ENCODE assay signal across 26 cellular contexts in the genomic region with DNA sequence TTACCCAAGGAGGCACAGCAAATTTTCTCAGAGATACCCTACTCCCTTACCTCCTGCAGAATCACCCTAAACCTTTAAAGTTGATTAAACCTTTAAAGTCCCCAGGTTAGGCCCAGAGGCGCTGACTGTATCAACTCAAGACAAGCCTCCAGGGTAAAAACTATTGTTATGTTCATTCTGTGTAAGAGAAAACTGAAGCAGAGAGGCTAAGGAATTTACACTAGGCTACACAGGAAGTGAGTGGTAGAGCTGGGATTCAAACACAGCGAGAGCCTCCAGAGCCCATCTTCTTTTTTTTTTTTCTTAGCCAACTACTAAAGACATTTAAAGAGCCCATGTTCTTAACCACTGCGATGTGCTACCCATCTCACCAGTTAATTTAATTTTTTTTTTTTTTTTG. TPM values are rescaled to one million over a fixed set of nuclear protein-coding genes. Genes with fewer than 3 reads are reported as not detected.
A peak's percentile ranks its signal among the peaks of the same experiment; 100 is the strongest.
DNase-seq lines count a peak whose midpoint lies in the region; ATAC-seq, FAIRE-seq and TF ChIP-seq lines count a peak whose summit lies in the region.
"Had no signal": no experiment of that assay in that cellular context is flagged by ENCODE, and none has a peak within 500 bp of the region (broad histone marks: within the 10 kb centered on the region; RNA-seq: fewer than 3 reads in every experiment).

No MANE protein-coding gene starts in this region.

- TF ChIP-seq CTCF in GM23338 (conservative IDR thresholded peaks at IDR 0.05; ENCODE audit: low read depth in 2 of 2): no peak
- no peak for TF ChIP-seq CTCF in H1 (IDR thresholded peaks at IDR 0.05; ENCODE audit: control extremely low read depth in 1 of 3, insufficient read depth in 1 of 3, low read depth in 1 of 3, low read length in 3 of 3)
- no peak for TF ChIP-seq CTCF in CD4-positive, alpha-beta T cell (IDR thresholded peaks at IDR 0.05)

- CTCF ChIA-PET in H1 (lab: Charles Lee; ENCODE audit: partially characterized antibody): interaction anchor here (1.5 kb wide), 1 partner anchor 265 kb away, joined by 3 read pairs; no protein-coding TSS in a partner anchor
- CTCF ChIA-PET in CD4-positive, alpha-beta T cell (lab: Charles Lee): no interaction called here

- no peaks in the 10 kb centered on the region for H3K27me3 Mint-ChIP-seq in GM23338 (ENCODE audit: insufficient read depth, low read depth, poor library complexity)
- no peaks in the 10 kb centered on the region for H3K27me3 Mint-ChIP-seq in CD4-positive, alpha-beta T cell
- H3K27me3 Mint-ChIP-seq: CD4-positive, alpha-beta memory T cell had no signal

- no peaks in the 10 kb centered on the region for H3K79me1 ChIP-seq in H1 (ENCODE audit: low read depth, low read length)

- H3K27ac Mint-ChIP-seq in GM23338: peak overlapping the region; percentile 22; the same call in 1 of the 2 replicates
- H3K27ac Mint-ChIP-seq in CD4-positive, alpha-beta T cell: no peak overlapping the region

- peak overlapping the region; percentile 28; the same call in 1 of the 2 replicates for H3K27ac ChIP-seq in GM23338 (ENCODE audit: low read depth)
- no peak overlapping the region for H3K27ac ChIP-seq in H1 (ENCODE audit: low read depth, low read length)
- peak overlapping the region; percentile 3 for H3K27ac ChIP-seq in iPS-20b (ENCODE audit: low read length)
- H3K27ac ChIP-seq in CD4-positive, alpha-beta T cell (ENCODE audit: low read depth, low read length): no peak overlapping the region
- H3K27ac ChIP-seq: A549; BLaER1 treated with 17β-estradiol and CSF1 and Interleukin-3, amounts not matched to agents 10 nM and 100 nM; GM23248 had no signal

- ATAC-seq in GM23338: peak; percentile 89
- no peak for ATAC-seq in CD4-positive, alpha-beta T cell (ENCODE audit: poor library complexity)
- ATAC-seq: A549, GM12878, HCT116 had no signal

- H3K4me3 ChIP-seq in GM23338 (no peak overlapping the region), NT2/D1 (ENCODE audit: insufficient read length, low read depth) (no peak overlapping the region), H1 (ENCODE audit: extremely low read depth in 1 of 4, insufficient read depth in 2 of 4, low read depth in 3 of 4, low read length in 4 of 4) (no peak overlapping the region), iPS-20b (ENCODE audit: low read length) (no peak overlapping the region)
- H3K4me3 ChIP-seq: A549; BLaER1 treated with 17β-estradiol and CSF1 and Interleukin-3, amounts not matched to agents 10 nM and 100 nM; GM12878; GM23248 had no signal

- H3K27me3 ChIP-seq in GM23338 (ENCODE audit: insufficient read depth): no peaks in the 10 kb centered on the region
- no peaks in the 10 kb centered on the region for H3K27me3 ChIP-seq in NT2/D1 (ENCODE audit: insufficient read depth, insufficient read length)
- no peaks in the 10 kb centered on the region for H3K27me3 ChIP-seq in H1 (replicated peaks in 1 of 4; ENCODE audit: control insufficient read depth in 3 of 4, extremely low read depth in 1 of 4, insufficient read depth in 3 of 4, low read length in 3 of 4)
- H3K27me3 ChIP-seq in iPS-20b (ENCODE audit: insufficient read depth, low read length): no peaks in the 10 kb centered on the region
- H3K27me3 ChIP-seq in CD4-positive, alpha-beta T cell (ENCODE audit: control insufficient read depth, insufficient read depth, low read length): no peaks in the 10 kb centered on the region
- H3K27me3 ChIP-seq: BE2C; BLaER1 treated with 17β-estradiol and CSF1 and Interleukin-3, amounts not matched to agents 10 nM and 100 nM had no signal

- H3K9me2 ChIP-seq in GM23338 (ENCODE audit: insufficient read depth): 0 out of 2 replicates have a peak, but pooled peaks cover 2% of the 10 kb centered on the region

- TF ChIP-seq RAD21 in H1 (IDR thresholded peaks at IDR 0.05 in 1 of 2, conservative IDR thresholded peaks at IDR 0.05 in 1 of 2; ENCODE audit: low read depth in 2 of 2, low read length in 2 of 2): no peak

- peaks cover 7% of the 10 kb centered on the region; the same call in 1 of the 2 replicates for H3K23me2 ChIP-seq in H1 (ENCODE audit: low read depth, low read length)

- peaks cover 17% of the 10 kb centered on the region for H3K4me1 Mint-ChIP-seq in GM23338
- no peaks in the 10 kb centered on the region for H3K4me1 Mint-ChIP-seq in CD4-positive, alpha-beta T cell (ENCODE audit: low read depth)
- H3K4me1 Mint-ChIP-seq: CD14-positive monocyte; CD4-positive, alpha-beta memory T cell had no signal

- H2BK5ac ChIP-seq in H1 (ENCODE audit: low read depth, low read length): peak overlapping the region; percentile 60; the same call in 1 of the 2 replicates

- no peak overlapping the region for H3K23ac ChIP-seq in H1 (ENCODE audit: insufficient read length)

- peaks cover 6% of the 10 kb centered on the region; the same call in 1 of the 3 replicates for H3K36me3 Mint-ChIP-seq in GM23338 (ENCODE audit: low read depth)
- H3K36me3 Mint-ChIP-seq in CD4-positive, alpha-beta T cell (ENCODE audit: low read depth): peaks cover 5% of the 10 kb centered on the region

- H3K9me3 Mint-ChIP-seq in GM23338: no peaks in the 10 kb centered on the region
- H3K9me3 Mint-ChIP-seq in CD4-positive, alpha-beta T cell: no peaks in the 10 kb centered on the region
- H3K9me3 Mint-ChIP-seq: CD14-positive monocyte had no signal

- peak overlapping the region; percentile 1; the same call in 1 of the 2 replicates for H3K4me2 ChIP-seq in GM23338
- H3K4me2 ChIP-seq in H1 (ENCODE audit: insufficient read depth in 1 of 2, low read depth in 2 of 2, low read length in 2 of 2): peak overlapping the region; percentile 5 to 32; a peak in 2 of 4 replicates
- H3K4me2 ChIP-seq: A549; BLaER1 treated with 17β-estradiol and CSF1 and Interleukin-3, amounts not matched to agents 10 nM and 100 nM had no signal

- no peak overlapping the region; the same call in 2 of the 3 replicates for H3K4me3 Mint-ChIP-seq in GM23338
- no peak overlapping the region for H3K4me3 Mint-ChIP-seq in CD4-positive, alpha-beta T cell
- H3K4me3 Mint-ChIP-seq: CD14-positive monocyte; CD4-positive, alpha-beta memory T cell had no signal

- DNase-seq in GM23338 (ENCODE audit: low spot score) (peak; percentile 82), NT2/D1 (ENCODE audit: low read depth, low spot score) (peak; percentile 18), H1 (ENCODE audit: low read depth in 1 of 2, low spot score in 2 of 2) (peak in 1 of 2 experiments; percentile 3), H54 (ENCODE audit: insufficient read length, low spot score) (no peak), NCI-H1105 (lab: John Stamatoyannopoulos, UW) (no peak), EL (no peak)
- no peak for DNase-seq in CD4-positive, alpha-beta T cell
- DNase-seq: 8988T; ACHN; AML-193; BE2C; Calu3; CD4-positive, alpha-beta memory T cell; COR-L47; DMS53; DMS79 treated with DMSO at 0.1 percent for 48 hours; GDM1; GM23248; H7 had no signal

- H4K91ac ChIP-seq in H1 (replicated peaks; ENCODE audit: insufficient read length, low read length): no peak overlapping the region

- no peak overlapping the region for H2AFZ ChIP-seq in GM23338
- H2AFZ ChIP-seq in H1 (ENCODE audit: low read length): no peak overlapping the region
- H2AFZ ChIP-seq: GM23248 had no signal

- no peak overlapping the region for H2BK20ac ChIP-seq in H1 (ENCODE audit: low read length)

- no peak overlapping the region for H2BK120ac ChIP-seq in H1 (replicated peaks; ENCODE audit: low read depth, low read length)

- no peaks in the 10 kb centered on the region for H3K9me3 ChIP-seq in NT2/D1 (ENCODE audit: insufficient read depth, low read length)
- no peaks in the 10 kb centered on the region for H3K9me3 ChIP-seq in H1 (ENCODE audit: insufficient read depth in 2 of 2, low read depth in 1 of 2, low read length in 1 of 2)
- no peaks in the 10 kb centered on the region for H3K9me3 ChIP-seq in iPS-20b (ENCODE audit: insufficient read depth, low read depth, low read length)
- no peaks in the 10 kb centered on the region for H3K9me3 ChIP-seq in CD4-positive, alpha-beta T cell (ENCODE audit: control insufficient read depth, low read length)
- H3K9me3 ChIP-seq: A549; BE2C; BLaER1 treated with 17β-estradiol and CSF1 and Interleukin-3, amounts not matched to agents 10 nM and 100 nM had no signal

- POLR2A ChIA-PET in H1 (lab: Charles Lee; ENCODE audit: partially characterized antibody): interaction anchor here (0.7 to 1.5 kb wide), 2 partner anchors 9 to 13 kb away, joined by 3 to 6 read pairs; no protein-coding TSS in a partner anchor
- POLR2A ChIA-PET in CD4-positive, alpha-beta T cell (lab: Charles Lee): no interaction called here

- H3F3A ChIP-seq in GM23338 (replicated peaks; ENCODE audit: low read depth): no peaks in the 10 kb centered on the region

- H3K14ac ChIP-seq in H1 (ENCODE audit: insufficient read length): no peak overlapping the region

- no peak overlapping the region for H2AK5ac ChIP-seq in H1 (ENCODE audit: low read depth, low read length)

- H2BK15ac ChIP-seq in H1 (ENCODE audit: low read length): no peak overlapping the region

- peak overlapping the region; percentile 78; the same call in 1 of the 2 replicates for H2BK12ac ChIP-seq in H1 (ENCODE audit: low read depth, low read length)

- H3K9ac ChIP-seq in NT2/D1 (ENCODE audit: insufficient read length, low read depth) (no peak overlapping the region), H1 (replicated peaks in 1 of 4; ENCODE audit: extremely low read depth in 1 of 4, low read depth in 3 of 4, low read length in 3 of 4) (no peak overlapping the region), iPS-20b (ENCODE audit: low read depth, low read length) (peak overlapping the region; percentile 28; the same call in 1 of the 2 replicates)
- H3K9ac ChIP-seq: BLaER1 treated with 17β-estradiol and CSF1 and Interleukin-3, amounts not matched to agents 10 nM and 100 nM; GM23248 had no signal

- H3K4me1 ChIP-seq in GM23338 (ENCODE audit: insufficient read depth): peaks cover 9% of the 10 kb centered on the region
- no peaks in the 10 kb centered on the region for H3K4me1 ChIP-seq in NT2/D1 (ENCODE audit: insufficient read depth, insufficient read length)
- peaks cover 0 to 6% (median 4%) of the 10 kb centered on the region in 4 experiments; a peak in 2 of 7 replicates for H3K4me1 ChIP-seq in H1 (replicated peaks in 1 of 4; ENCODE audit: control insufficient read depth in 3 of 4, insufficient read depth in 4 of 4, low read length in 3 of 4)
- H3K4me1 ChIP-seq in iPS-20b (ENCODE audit: insufficient read depth, low read length): peaks cover 9% of the 10 kb centered on the region; the same call in 1 of the 2 replicates
- H3K4me1 ChIP-seq: A549; BE2C; BLaER1 treated with 17β-estradiol and CSF1 and Interleukin-3, amounts not matched to agents 10 nM and 100 nM had no signal

- FAIRE-seq in H1 (lab: Jason Lieb, UNC): no peak
- no peak for FAIRE-seq in H54 (lab: Jason Lieb, UNC)
- FAIRE-seq: A549, GM12878, GM19239 had no signal

- intact Hi-C loops in CD4-positive, alpha-beta T cell (cut with DNase I, micrococcal nuclease): no loop called here

- no peak overlapping the region for H3K18ac ChIP-seq in H1 (ENCODE audit: extremely low read depth, low read length)

- H3K36me3 ChIP-seq in GM23338 (ENCODE audit: insufficient read depth) (no peaks in the 10 kb centered on the region), NT2/D1 (ENCODE audit: insufficient read depth, insufficient read length, low read length) (no peaks in the 10 kb centered on the region), H1 (ENCODE audit: control insufficient read depth in 2 of 4, insufficient read depth in 4 of 4, low read length in 3 of 4) (peaks cover 0 to 4% (median 0%) of the 10 kb centered on the region in 4 experiments; a peak in 3 of 8 replicates), iPS-20b (ENCODE audit: insufficient read depth, low read depth, low read length) (peaks cover 5% of the 10 kb centered on the region; the same call in 1 of the 2 replicates)

- no peak overlapping the region for H4K8ac ChIP-seq in H1 (ENCODE audit: extremely low read depth, insufficient read depth, low read length)

- no peak overlapping the region for H3K4ac ChIP-seq in H1 (replicated peaks; ENCODE audit: insufficient read length, low read depth, low read length)

- TF ChIP-seq EP300 in H1 (IDR thresholded peaks at IDR 0.05; ENCODE audit: borderline replicate concordance in 1 of 2, low read depth in 2 of 2, low read length in 2 of 2): no peak

- 57% methylated on average over 3 of the region's 3 CpGs; no CpG with 5 or more reads in 1 of the 2 experiments for WGBS in H1 (ENCODE audit: extremely low coverage in 1 of 2, insufficient coverage in 1 of 2, insufficient read length in 1 of 2, insufficient replicate concordance in 2 of 2, low coverage in 1 of 2, low lambda C conversion rate in 2 of 2, missing lambda C conversion rate in 1 of 2), 2 experiments

- H3K79me2 ChIP-seq in GM23338 (replicated peaks; ENCODE audit: insufficient read depth) (no peaks in the 10 kb centered on the region), H1 (ENCODE audit: control insufficient read depth in 1 of 2, insufficient read depth in 2 of 2, low read length in 2 of 2) (no peaks in the 10 kb centered on the region)

- no peak overlapping the region for H3K56ac ChIP-seq in H1 (replicated peaks; ENCODE audit: insufficient read length, low read depth, low read length)

- H4K5ac ChIP-seq in H1 (ENCODE audit: insufficient read length, low read depth, low read length): no peak overlapping the region

- TF ChIP-seq POLR2A in H1 (IDR thresholded peaks at IDR 0.05; ENCODE audit: control extremely low read depth in 1 of 2, low read depth in 2 of 2, low read length in 2 of 2): no peak
- TF ChIP-seq POLR2A in H54 (IDR thresholded peaks at IDR 0.05; ENCODE audit: low read depth, low read length): no peak

- no peaks in the 10 kb centered on the region for H4K20me1 ChIP-seq in GM23338 (replicated peaks; ENCODE audit: insufficient read depth)
- no peaks in the 10 kb centered on the region for H4K20me1 ChIP-seq in H1 (replicated peaks in 1 of 2; ENCODE audit: control insufficient read depth in 1 of 2, insufficient read depth in 2 of 2, low read length in 2 of 2)
- H4K20me1 ChIP-seq: BLaER1 treated with 17β-estradiol and CSF1 and Interleukin-3, amounts not matched to agents 10 nM and 100 nM had no signal

RNA-seq across cellular contexts. Expression of a gene that starts 56.3 kb away (rescaled TPM):
- 24.9 and 25.3 TPM in 2 replicates for total RNA-seq in GM23338 (2014; rRNA removed; shearing (Covaris generic))
- polyA plus RNA-seq in GM23338 (2016; fragmentation: Nextera tagmentation; extraction: Ambion mirVana): 6.0 and 6.4 TPM in 2 replicates
- total RNA-seq in H1 (2021; fragmentation: NEBNext Ultra II Directional; extraction: Animal tissue kit (Norgen Biotek cat#: 25700)): 32.1 and 35.3 TPM in 2 replicates
- 5.9 and 7.5 TPM in 2 replicates for polyA plus RNA-seq in H1 (2011; rRNA removed)
- 8.7 TPM for polyA plus RNA-seq in H1 (2011; cell fraction: cytosol; rRNA removed)
- polyA plus RNA-seq in H1 (2011; cell fraction: nucleus; rRNA removed): 12.8 TPM
- 7.6 to 11.7 TPM (median 10.5 TPM) in 4 replicates for polyA plus RNA-seq in H1 (2012, experiment 1 of 2)
- 1.3 TPM for polyA plus RNA-seq in H1 (2012, experiment 2 of 2)
- 10.5 TPM for polyA plus RNA-seq in H1 (2013, experiment 1 of 2)
- 9.8 TPM for polyA plus RNA-seq in H1 (2013, experiment 2 of 2)
- 27.2 and 29.1 TPM in 2 replicates for polyA minus RNA-seq in H1 (2011; rRNA and poly(A)+ RNA removed)
- polyA minus RNA-seq in H1 (2011; cell fraction: cytosol; rRNA and poly(A)+ RNA removed): 13.9 TPM
- 29.7 TPM for polyA minus RNA-seq in H1 (2011; cell fraction: nucleus; rRNA and poly(A)+ RNA removed)
- total RNA-seq in CD4-positive, alpha-beta T cell: 1 to 10 TPM; 1.7 to 2.0 TPM

Comparison
In these comparisons a context has a peak if more than half of its experiments do, and no peak if none do; other contexts are left out.
1. DNase-seq: peak in GM23338 (single experiment) and NT2/D1 (single experiment); none in H54 (single experiment), NCI-H1105 (single experiment), CD4-positive, alpha-beta T cell (0 of 10) and EL (single experiment).
2. H3K27ac ChIP-seq: peak in GM23338 (single experiment) and iPS-20b (single experiment); none in H1 (single experiment) and CD4-positive, alpha-beta T cell (single experiment).